Comparison of ENCODE assay signal across 12 cellular contexts in genomic region chr5:57007349-57007748, GRCh38. TPM values are rescaled to one million over a fixed set of nuclear protein-coding genes. Genes with fewer than 3 reads are reported as not detected.
DNase-seq lines count a peak whose midpoint lies in the region; ATAC-seq lines count a peak whose summit lies in the region.
"Had no signal": no experiment of that assay in that cellular context is flagged by ENCODE, and none has a peak within 500 bp of the region (broad histone marks: within the 10 kb centered on the region; RNA-seq: fewer than 3 reads in every experiment).

No MANE protein-coding gene starts in this region.

- H3K4me3 Mint-ChIP-seq in activated T-helper 17 cell treated with anti-CD3 and anti-CD28 coated beads, Interleukin-2, amount 50 U/mL, for 72 hours, result no peak overlapping the region
- no peak overlapping the region for H3K4me3 Mint-ChIP-seq in T-helper 2 cell treated with Interferon-gamma antibody and Interleukin-4, amounts not matched to agents 5 μg/mL and 100 μg/mL, for 36 hours
- H3K4me3 Mint-ChIP-seq: activated naive CD8-positive, alpha-beta T cell treated with anti-CD3 and anti-CD28 coated beads, Interleukin-2, amount 10 ng/mL, durations not matched to agents 7 days and 5 days had no signal

- no peaks in the 10 kb centered on the region for H3K9me3 Mint-ChIP-seq in activated T-helper 17 cell treated with anti-CD3 and anti-CD28 coated beads, Interleukin-2, amount 50 U/mL, for 72 hours
- H3K9me3 Mint-ChIP-seq in T-helper 2 cell treated with Interferon-gamma antibody and Interleukin-4, amounts not matched to agents 5 μg/mL and 100 μg/mL, for 36 hours, result no peaks in the 10 kb centered on the region
- H3K9me3 Mint-ChIP-seq: activated naive CD8-positive, alpha-beta T cell treated with anti-CD3 and anti-CD28 coated beads, Interleukin-2, amount 10 ng/mL, durations not matched to agents 7 days and 5 days had no signal

- no peak for DNase-seq in NCI-H446 treated with DMSO at 0.1 percent for 48 hours (lab: John Stamatoyannopoulos, UW)
- DNase-seq in T-helper 2 cell treated with Interferon-gamma antibody and Interleukin-4, amounts not matched to agents 5 μg/mL and 100 μg/mL, for 36 hours (ENCODE audit: low spot score), result no peak
- DNase-seq: activated CD4-positive, CD25-positive, alpha-beta regulatory T cell; activated naive CD8-positive, alpha-beta T cell treated with anti-CD3 and anti-CD28 coated beads, Interleukin-2, amount 10 ng/mL, durations not matched to agents 7 days and 5 days; NCI-H146; stomach had no signal

- H3K27me3 Mint-ChIP-seq in activated T-helper 17 cell treated with anti-CD3 and anti-CD28 coated beads, Interleukin-2, amount 50 U/mL, for 72 hours, result peaks cover 8% of the 10 kb centered on the region
- H3K27me3 Mint-ChIP-seq in T-helper 2 cell treated with Interferon-gamma antibody and Interleukin-4, amounts not matched to agents 5 μg/mL and 100 μg/mL, for 36 hours (ENCODE audit: low read depth), result peaks cover 8% of the 10 kb centered on the region

- peak; percentile 92 for ATAC-seq in GM18517 (IDR thresholded peaks at IDR 0.05; ENCODE audit: unreplicated experiment)
- peak; percentile 66 for ATAC-seq in GM21390 (IDR thresholded peaks at IDR 0.05; ENCODE audit: unreplicated experiment)
- ATAC-seq in HG03469 (IDR thresholded peaks at IDR 0.05; ENCODE audit: unreplicated experiment), result peak; percentile 84
- peak; percentile 43 for ATAC-seq in activated T-helper 17 cell treated with anti-CD3 and anti-CD28 coated beads, Interleukin-2, amount 50 U/mL, for 72 hours (replicated peaks)
- ATAC-seq in HG03097 (IDR thresholded peaks at IDR 0.05; ENCODE audit: low FRiP score, unreplicated experiment), result no peak
- no peak for ATAC-seq in HG03439 (IDR thresholded peaks at IDR 0.05; ENCODE audit: unreplicated experiment)

- H3K36me3 Mint-ChIP-seq in activated T-helper 17 cell treated with anti-CD3 and anti-CD28 coated beads, Interleukin-2, amount 50 U/mL, for 72 hours (ENCODE audit: low read depth), result no peaks in the 10 kb centered on the region
- no peaks in the 10 kb centered on the region for H3K36me3 Mint-ChIP-seq in T-helper 2 cell treated with Interferon-gamma antibody and Interleukin-4, amounts not matched to agents 5 μg/mL and 100 μg/mL, for 36 hours (ENCODE audit: low read depth)
- H3K36me3 Mint-ChIP-seq: activated naive CD8-positive, alpha-beta T cell treated with anti-CD3 and anti-CD28 coated beads, Interleukin-2, amount 10 ng/mL, durations not matched to agents 7 days and 5 days had no signal

- no peak overlapping the region for H3K27ac Mint-ChIP-seq in activated T-helper 17 cell treated with anti-CD3 and anti-CD28 coated beads, Interleukin-2, amount 50 U/mL, for 72 hours
- no peak overlapping the region for H3K27ac Mint-ChIP-seq in T-helper 2 cell treated with Interferon-gamma antibody and Interleukin-4, amounts not matched to agents 5 μg/mL and 100 μg/mL, for 36 hours
- H3K27ac Mint-ChIP-seq: activated naive CD8-positive, alpha-beta T cell treated with anti-CD3 and anti-CD28 coated beads, Interleukin-2, amount 10 ng/mL, durations not matched to agents 7 days and 5 days had no signal

- no peaks in the 10 kb centered on the region for H3K4me1 Mint-ChIP-seq in activated T-helper 17 cell treated with anti-CD3 and anti-CD28 coated beads, Interleukin-2, amount 50 U/mL, for 72 hours
- H3K4me1 Mint-ChIP-seq in T-helper 2 cell treated with Interferon-gamma antibody and Interleukin-4, amounts not matched to agents 5 μg/mL and 100 μg/mL, for 36 hours (ENCODE audit: low read depth), result no peaks in the 10 kb centered on the region
- H3K4me1 Mint-ChIP-seq: activated naive CD8-positive, alpha-beta T cell treated with anti-CD3 and anti-CD28 coated beads, Interleukin-2, amount 10 ng/mL, durations not matched to agents 7 days and 5 days had no signal

RNA-seq across cellular contexts. Expression of gene MIER3, which starts 55.4 kb away (rescaled TPM):
- total RNA-seq in activated T-helper 17 cell treated with anti-CD3 and anti-CD28 coated beads, Interleukin-2, amount 50 U/mL, for 72 hours, result 10 to 100 TPM; 10.3 to 18.9 TPM

Comparison
In these comparisons a context has a peak if more than half of its experiments do, and no peak if none do; other contexts are left out.
1. ATAC-seq: peak in GM18517 (single experiment), GM21390 (single experiment), HG03469 (single experiment) and activated T-helper 17 cell treated with anti-CD3 and anti-CD28 coated beads, Interleukin-2, amount 50 U/mL, for 72 hours (single experiment); none in HG03097 (single experiment) and HG03439 (single experiment).